In the genomic region with DNA sequence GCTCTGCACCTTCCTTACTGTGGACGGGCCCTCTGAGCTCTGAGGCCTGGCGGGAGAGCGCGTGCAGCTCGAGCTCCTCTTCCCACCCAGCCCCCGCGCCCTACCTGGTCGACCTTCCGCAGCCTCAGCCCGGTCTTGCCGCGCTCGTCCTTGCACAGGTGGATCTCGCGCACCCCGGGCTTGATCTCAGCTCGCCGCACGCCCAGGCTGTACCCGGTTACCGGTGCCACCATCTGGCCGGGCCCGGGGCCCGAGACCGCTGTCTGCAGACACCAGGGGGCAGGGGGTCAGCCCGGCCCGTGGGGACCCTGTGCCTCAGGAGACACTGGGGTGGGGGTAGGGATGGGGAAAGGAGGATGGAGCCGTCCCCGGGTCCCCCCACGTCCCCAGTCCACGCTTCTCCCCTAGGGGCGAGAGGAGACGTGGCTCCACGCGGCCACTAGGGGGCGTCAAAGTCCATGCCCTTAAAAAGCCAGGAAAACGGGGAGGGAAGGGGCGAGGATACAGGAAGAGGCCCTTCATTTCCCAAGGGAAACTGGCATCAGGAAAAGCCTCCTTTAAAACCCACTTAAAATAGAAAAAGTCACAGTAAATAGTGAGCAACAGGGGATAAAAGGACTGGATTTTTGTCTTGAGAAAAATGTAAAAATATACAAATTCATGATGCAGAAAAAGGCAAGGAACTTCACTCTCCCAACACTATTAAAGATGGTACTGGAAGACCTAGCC, we compare ENCODE assay signal across 8 cellular contexts. TPM values are rescaled to one million over a fixed set of nuclear protein-coding genes. Genes with fewer than 3 reads are reported as not detected.
DNase-seq lines count a peak whose midpoint lies in the region; ATAC-seq, FAIRE-seq and TF ChIP-seq lines count a peak whose summit lies in the region.

No MANE protein-coding gene starts in this region.

- peaks cover 0 to 15% (median 11%) of the 10 kb centered on the region in 12 donors for H3K4me1 ChIP-seq in heart left ventricle
- H3K4me1 ChIP-seq in vagina, result peaks cover 9% of the 10 kb centered on the region

- WGBS in heart left ventricle, 4 donors, result 14 to 22% (median 20%) methylated on average over 22 to 38 of the region's 38 CpGs

- ATAC-seq in SK-N-SH treated with all-trans-retinoic acid at 6 μM for 48 hours, result peak; percentile 93
- ATAC-seq in activated naive CD8-positive, alpha-beta T cell treated with anti-CD3 and anti-CD28 coated beads, Interleukin-2, amount 50 U/mL, for 24 hours, result peak; percentile 48
- peak; percentile 70 to 95 (median 85) for ATAC-seq in heart left ventricle
- ATAC-seq in HG03457 (IDR thresholded peaks at IDR 0.05; ENCODE audit: unreplicated experiment), result no peak

- DNase-seq in D721Med (ENCODE audit: insufficient read length, low spot score), result peak; percentile 69
- DNase-seq in LNCaP clone FGC (ENCODE audit: low read depth), result no peak
- peak; percentile 77 for DNase-seq in activated naive CD8-positive, alpha-beta T cell treated with anti-CD3 and anti-CD28 coated beads, Interleukin-2, amount 50 U/mL, for 24 hours
- DNase-seq in heart left ventricle, result peak; percentile 79 to 89 (median 81)
- peak; percentile 87 for DNase-seq in posterior vena cava (ENCODE audit: low spot score)
- DNase-seq in vagina (ENCODE audit: extremely low spot score in 2 of 2), result no peak

- H3K36me3 Mint-ChIP-seq in activated naive CD8-positive, alpha-beta T cell treated with anti-CD3 and anti-CD28 coated beads, Interleukin-2, amount 50 U/mL, for 24 hours (ENCODE audit: low read depth), result no peaks in the 10 kb centered on the region

- H3K4me3 Mint-ChIP-seq in activated naive CD8-positive, alpha-beta T cell treated with anti-CD3 and anti-CD28 coated beads, Interleukin-2, amount 50 U/mL, for 24 hours, result no peak overlapping the region

- H3K27ac ChIP-seq in heart left ventricle, result peak overlapping the region in 6 of 12 donors; percentile 9 to 55 (median 24)
- H3K27ac ChIP-seq in vagina, result no peak overlapping the region

- no peak overlapping the region for H3K27ac Mint-ChIP-seq in activated naive CD8-positive, alpha-beta T cell treated with anti-CD3 and anti-CD28 coated beads, Interleukin-2, amount 50 U/mL, for 24 hours

- H3K27me3 Mint-ChIP-seq in activated naive CD8-positive, alpha-beta T cell treated with anti-CD3 and anti-CD28 coated beads, Interleukin-2, amount 50 U/mL, for 24 hours, result no peaks in the 10 kb centered on the region

- H3K4me1 Mint-ChIP-seq in activated naive CD8-positive, alpha-beta T cell treated with anti-CD3 and anti-CD28 coated beads, Interleukin-2, amount 50 U/mL, for 24 hours, result peaks cover 8% of the 10 kb centered on the region

- TF ChIP-seq POLR2A in heart left ventricle (IDR thresholded peaks at IDR 0.05) (no peak), vagina (IDR thresholded peaks at IDR 0.05) (no peak)

- no peaks in the 10 kb centered on the region for H3K9me3 Mint-ChIP-seq in activated naive CD8-positive, alpha-beta T cell treated with anti-CD3 and anti-CD28 coated beads, Interleukin-2, amount 50 U/mL, for 24 hours

- H3K27me3 ChIP-seq in heart left ventricle, result no peaks in the 10 kb centered on the region
- H3K27me3 ChIP-seq in vagina, result no peaks in the 10 kb centered on the region

- H3K9me3 ChIP-seq in heart left ventricle (no peaks in the 10 kb centered on the region), vagina (no peaks in the 10 kb centered on the region)

- no peaks in the 10 kb centered on the region for H3K36me3 ChIP-seq in heart left ventricle
- no peaks in the 10 kb centered on the region for H3K36me3 ChIP-seq in vagina

- H3K4me3 ChIP-seq in LNCaP clone FGC (ENCODE audit: low read depth, low read length) (no peak overlapping the region), heart left ventricle (peak overlapping the region in 9 of 12 donors; percentile 22 to 50 (median 32)), vagina (peak overlapping the region in 1 of 2 donors; percentile 46)

- no peak for FAIRE-seq in D721Med (lab: Jason Lieb, UNC)

- intact Hi-C loops in heart left ventricle (cut with DNase I) (loop anchor here (1.0 to 5.0 kb wide), 7 partner anchors 84 to 127 kb away; no protein-coding TSS in a partner anchor), posterior vena cava (cut with DNase I) (loop anchor here (2.0 to 10.0 kb wide), 2 partner anchors 81 to 125 kb away; a partner anchor contains a TSS), vagina (cut with DNase I) (loop anchor here (2.0 kb wide), 1 partner anchor 123 kb away; no protein-coding TSS in a partner anchor)

- TF ChIP-seq CTCF in D721Med (IDR thresholded peaks at IDR 0.05; ENCODE audit: insufficient read depth, missing control alignments) (peak; percentile 91), LNCaP clone FGC (IDR thresholded peaks at IDR 0.05; ENCODE audit: control insufficient read depth, extremely low read depth, insufficient read depth) (peak; percentile 92), heart left ventricle (IDR thresholded peaks at IDR 0.05) (peak; percentile 96 to 100 (median 99)), vagina (IDR thresholded peaks at IDR 0.05) (peak; percentile 95 to 96 (median 95))

TF ChIP-seq in SK-N-SH treated with all-trans-retinoic acid at 6 μM for 48 hours, 23 proteins besides CTCF, POLR2A, EP300 and RAD21:
- TF ChIP-seq ZFP30 (CRISPR knock-in tag; IDR thresholded peaks at IDR 0.05) (no peak), CSDC2 (CRISPR knock-in tag; IDR thresholded peaks at IDR 0.05) (no peak), PPARA (CRISPR knock-in tag; IDR thresholded peaks at IDR 0.05; ENCODE audit: borderline replicate concordance) (no peak), RARB (CRISPR knock-in tag; IDR thresholded peaks at IDR 0.05) (no peak), ZFP3 (CRISPR knock-in tag; IDR thresholded peaks at IDR 0.05) (no peak), TOX (CRISPR knock-in tag; IDR thresholded peaks at IDR 0.05; ENCODE audit: borderline replicate concordance) (no peak), OSR1 (CRISPR knock-in tag; IDR thresholded peaks at IDR 0.05) (no peak), GLIS3 (CRISPR knock-in tag; IDR thresholded peaks at IDR 0.05) (no peak), ISL1 (CRISPR knock-in tag; IDR thresholded peaks at IDR 0.05) (no peak), ESRRG (CRISPR knock-in tag; IDR thresholded peaks at IDR 0.05) (no peak), ZNF8 (CRISPR knock-in tag; IDR thresholded peaks at IDR 0.05) (no peak), ZC3H10 (CRISPR knock-in tag; IDR thresholded peaks at IDR 0.05) (no peak), BACH2 (CRISPR knock-in tag; IDR thresholded peaks at IDR 0.05; ENCODE audit: borderline replicate concordance) (no peak)
- TF ChIP-seq, protein P1, sequence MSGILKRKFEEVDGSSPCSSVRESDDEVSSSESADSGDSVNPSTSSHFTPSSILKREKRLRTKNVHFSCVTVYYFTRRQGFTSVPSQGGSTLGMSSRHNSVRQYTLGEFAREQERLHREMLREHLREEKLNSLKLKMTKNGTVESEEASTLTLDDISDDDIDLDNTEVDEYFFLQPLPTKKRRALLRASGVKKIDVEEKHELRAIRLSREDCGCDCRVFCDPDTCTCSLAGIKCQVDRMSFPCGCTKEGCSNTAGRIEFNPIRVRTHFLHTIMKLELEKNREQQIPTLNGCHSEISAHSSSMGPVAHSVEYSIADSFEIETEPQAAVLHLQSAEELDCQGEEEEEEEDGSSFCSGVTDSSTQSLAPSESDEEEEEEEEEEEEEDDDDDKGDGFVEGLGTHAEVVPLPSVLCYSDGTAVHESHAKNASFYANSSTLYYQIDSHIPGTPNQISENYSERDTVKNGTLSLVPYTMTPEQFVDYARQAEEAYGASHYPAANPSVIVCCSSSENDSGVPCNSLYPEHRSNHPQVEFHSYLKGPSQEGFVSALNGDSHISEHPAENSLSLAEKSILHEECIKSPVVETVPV (CRISPR knock-in tag; IDR thresholded peaks at IDR 0.05), result no peak
- TF ChIP-seq, protein P2, sequence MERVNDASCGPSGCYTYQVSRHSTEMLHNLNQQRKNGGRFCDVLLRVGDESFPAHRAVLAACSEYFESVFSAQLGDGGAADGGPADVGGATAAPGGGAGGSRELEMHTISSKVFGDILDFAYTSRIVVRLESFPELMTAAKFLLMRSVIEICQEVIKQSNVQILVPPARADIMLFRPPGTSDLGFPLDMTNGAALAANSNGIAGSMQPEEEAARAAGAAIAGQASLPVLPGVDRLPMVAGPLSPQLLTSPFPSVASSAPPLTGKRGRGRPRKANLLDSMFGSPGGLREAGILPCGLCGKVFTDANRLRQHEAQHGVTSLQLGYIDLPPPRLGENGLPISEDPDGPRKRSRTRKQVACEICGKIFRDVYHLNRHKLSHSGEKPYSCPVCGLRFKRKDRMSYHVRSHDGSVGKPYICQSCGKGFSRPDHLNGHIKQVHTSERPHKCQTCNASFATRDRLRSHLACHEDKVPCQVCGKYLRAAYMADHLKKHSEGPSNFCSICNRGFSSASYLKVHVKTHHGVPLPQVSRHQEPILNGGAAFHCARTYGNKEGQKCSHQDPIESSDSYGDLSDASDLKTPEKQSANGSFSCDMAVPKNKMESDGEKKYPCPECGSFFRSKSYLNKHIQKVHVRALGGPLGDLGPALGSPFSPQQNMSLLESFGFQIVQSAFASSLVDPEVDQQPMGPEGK (CRISPR knock-in tag; IDR thresholded peaks at IDR 0.05; ENCODE audit: borderline replicate concordance), result no peak
- TF ChIP-seq, protein P3, sequence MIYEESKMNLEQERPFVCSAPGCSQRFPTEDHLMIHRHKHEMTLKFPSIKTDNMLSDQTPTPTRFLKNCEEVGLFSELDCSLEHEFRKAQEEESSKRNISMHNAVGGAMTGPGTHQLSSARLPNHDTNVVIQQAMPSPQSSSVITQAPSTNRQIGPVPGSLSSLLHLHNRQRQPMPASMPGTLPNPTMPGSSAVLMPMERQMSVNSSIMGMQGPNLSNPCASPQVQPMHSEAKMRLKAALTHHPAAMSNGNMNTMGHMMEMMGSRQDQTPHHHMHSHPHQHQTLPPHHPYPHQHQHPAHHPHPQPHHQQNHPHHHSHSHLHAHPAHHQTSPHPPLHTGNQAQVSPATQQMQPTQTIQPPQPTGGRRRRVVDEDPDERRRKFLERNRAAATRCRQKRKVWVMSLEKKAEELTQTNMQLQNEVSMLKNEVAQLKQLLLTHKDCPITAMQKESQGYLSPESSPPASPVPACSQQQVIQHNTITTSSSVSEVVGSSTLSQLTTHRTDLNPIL (CRISPR knock-in tag; IDR thresholded peaks at IDR 0.05; ENCODE audit: low read depth), result no peak
TF ChIP-seq in SK-N-SH treated with all-trans-retinoic acid at 6 μM for 48 hours: peak in this region for 0.

RNA-seq across cellular contexts. Expression of a gene that starts 15.5 kb away (rescaled TPM):
- 1 to 10 TPM in 8 of 9 donors, under 1 TPM in 1; 0.65 to 4.2 (median 2.1) TPM for total RNA-seq in heart left ventricle
- polyA plus RNA-seq in heart left ventricle, result 1 to 10 TPM; 1.8 to 3.6 TPM
- 1 to 10 TPM; 3.1 to 5.4 TPM for total RNA-seq in posterior vena cava
- total RNA-seq in vagina, result 43.5 TPM

RNA-seq across cellular contexts. Expression of a gene that starts 47.3 kb away (rescaled TPM):
- total RNA-seq in heart left ventricle, result 10 to 100 TPM in 7 of 9 donors, 1 to 10 TPM in 2; 6.5 to 17.4 (median 11.7) TPM
- polyA plus RNA-seq in heart left ventricle, result 1 to 10 TPM; 4.3 to 5.8 TPM
- 10 to 100 TPM in 1 of 2 donors, 1 to 10 TPM in 1; 8.9 to 11.9 TPM for total RNA-seq in posterior vena cava
- total RNA-seq in vagina, result 6.4 TPM

Comparison
In these comparisons a context has a peak if more than half of its experiments do, and no peak if none do; other contexts are left out.
1. DNase-seq: peak in D721Med (single experiment), activated naive CD8-positive, alpha-beta T cell treated with anti-CD3 and anti-CD28 coated beads, Interleukin-2, amount 50 U/mL, for 24 hours (single experiment), heart left ventricle (5 of 5) and posterior vena cava (single experiment); none in LNCaP clone FGC (single experiment) and vagina (0 of 2).
2. Peak in every context shown above with its lines, with median percentiles within 50 percentile points of each other: CTCF ChIP-seq.